Comparison of ENCODE assay signal across 24 cellular contexts in genomic region chrX:16140983-16141382, GRCh38. TPM values are rescaled to one million over a fixed set of nuclear protein-coding genes. Genes with fewer than 3 reads are reported as not detected.
"Had no signal": no experiment of that assay in that cellular context is flagged by ENCODE, and none has a peak within 500 bp of the region (broad histone marks: within the 10 kb centered on the region; RNA-seq: fewer than 3 reads in every experiment).

No MANE protein-coding gene starts in this region.

- H2AFZ ChIP-seq: PC-9 had no signal

- H3K9me3 ChIP-seq: adrenal gland, breast epithelium had no signal

- H3K36me3 ChIP-seq: adrenal gland, breast epithelium had no signal

- H3K4me3 ChIP-seq: adrenal gland, breast epithelium, PC-9 had no signal

- H3K27me3 ChIP-seq: adrenal gland had no signal

- H3K27ac ChIP-seq: adrenal gland, breast epithelium, PC-9 had no signal

- H3K4me1 ChIP-seq: adrenal gland, breast epithelium had no signal

- ATAC-seq: T-helper 17 cell had no signal

- H3K4me2 ChIP-seq: PC-9 had no signal

- DNase-seq: activated CD4-positive, alpha-beta T cell treated with anti-CD3 and anti-CD28 coated beads for 4 hours; activated CD8-positive, alpha-beta memory T cell treated with anti-CD3 and anti-CD28 coated beads, Interleukin-2, amount 50 U/mL, for 4 hours; activated gamma-delta T cell treated with Interleukin-2 at 50 U/mL for 16 hours; activated naive CD4-positive, alpha-beta T cell treated with anti-CD3 and anti-CD28 coated beads, Interleukin-2, amount 10 ng/mL, durations not matched to agents 7 days and 5 days; activated naive CD8-positive, alpha-beta T cell treated with anti-CD3 and anti-CD28 coated beads, Interleukin-2, amount 10 ng/mL, durations not matched to agents 7 days and 5 days; activated T-cell treated with anti-CD3 and anti-CD28 coated beads, Interleukin-2, amount 50 U/mL, for 72 hours; adrenal gland; anterior cingulate cortex; caudate nucleus; Karpas-422; NCI-H1105 treated with DMSO at 0.1 percent for 48 hours; NCI-H1436 treated with DMSO at 0.1 percent for 48 hours; NCI-H187; NCI-H510A treated with DMSO at 0.1 percent for 48 hours; NK-92 treated with Interleukin-12 subunit alpha and Interleukin-12 subunit beta, amount 100 ng/mL, for 24 hours; PC-9; SHP77 treated with DMSO at 0.1 percent for 48 hours; T-helper 17 cell; T-helper 9 cell had no signal

RNA-seq across cellular contexts. Expression of gene GRPR, which starts 17.6 kb away (rescaled TPM):
- total RNA-seq: activated CD8-positive, alpha-beta T cell treated with anti-CD3 and anti-CD28 coated beads for 36 hours; activated naive CD8-positive, alpha-beta T cell treated with anti-CD3 and anti-CD28 coated beads, Interleukin-2, amount 10 ng/mL, durations not matched to agents 7 days and 5 days; activated T-helper 2 cell treated with anti-CD3 and anti-CD28 coated beads, Interferon-gamma antibody, Interleukin-2, Interleukin-4, amounts not matched to agents 10 μg/mL and 5 μg/mL and 100 μg/mL, durations not matched to agents 14 hours and 24 hours and 36 hours had no signal

RNA-seq across cellular contexts. Expression of gene MAGEB17, which starts 26.3 kb away (rescaled TPM):
- total RNA-seq: activated CD8-positive, alpha-beta T cell treated with anti-CD3 and anti-CD28 coated beads for 36 hours; activated naive CD8-positive, alpha-beta T cell treated with anti-CD3 and anti-CD28 coated beads, Interleukin-2, amount 10 ng/mL, durations not matched to agents 7 days and 5 days; activated T-cell treated with anti-CD3 and anti-CD28 coated beads, Interleukin-2, amount 50 U/mL, for 72 hours; activated T-helper 2 cell treated with anti-CD3 and anti-CD28 coated beads, Interferon-gamma antibody, Interleukin-2, Interleukin-4, amounts not matched to agents 10 μg/mL and 5 μg/mL and 100 μg/mL, durations not matched to agents 14 hours and 24 hours and 36 hours; adrenal gland; cerebellum; PC-9; SK-MEL-5; T-helper 17 cell had no signal
